ENCODE assay signal across 11 cellular contexts in genomic region chr13:48446454-48446853, GRCh38. TPM values are rescaled to one million over a fixed set of nuclear protein-coding genes. Genes with fewer than 3 reads are reported as not detected.
A peak's percentile ranks its signal among the peaks of the same experiment; 100 is the strongest.
DNase-seq lines count a peak whose midpoint lies in the region; ATAC-seq and TF ChIP-seq lines count a peak whose summit lies in the region.
"Had no signal": no experiment of that assay in that cellular context is flagged by ENCODE, and none has a peak within 500 bp of the region (broad histone marks: within the 10 kb centered on the region; RNA-seq: fewer than 3 reads in every experiment).

No MANE protein-coding gene starts in this region.

- TF ChIP-seq CTCF in heart right ventricle (IDR thresholded peaks at IDR 0.05) (no peak), right atrium auricular region (IDR thresholded peaks at IDR 0.05) (no peak), RWPE2 (IDR thresholded peaks at IDR 0.05; ENCODE audit: poor library complexity, severe bottlenecking) (no peak), tibial artery (IDR thresholded peaks at IDR 0.05) (no peak), mucosa of descending colon (IDR thresholded peaks at IDR 0.05) (no peak)

- no peak overlapping the region for H3K4me3 ChIP-seq in heart right ventricle
- H3K4me3 ChIP-seq in right atrium auricular region: no peak overlapping the region
- no peak overlapping the region for H3K4me3 ChIP-seq in RWPE2 (ENCODE audit: severe bottlenecking)
- no peak overlapping the region for H3K4me3 ChIP-seq in tibial artery
- no peak overlapping the region for H3K4me3 ChIP-seq in mucosa of descending colon
- H3K4me3 ChIP-seq: tibial nerve had no signal

- ATAC-seq in heart right ventricle (peak in 5 of 8 donors; percentile 37 to 75 (median 68)), RWPE2 (ENCODE audit: low read depth) (peak; percentile 73), HG03378 (IDR thresholded peaks at IDR 0.05; ENCODE audit: unreplicated experiment) (no peak), mucosa of descending colon (no peak)
- no peak for ATAC-seq in activated CD4-positive, CD25-positive, alpha-beta regulatory T cell treated with anti-CD3 and anti-CD28 coated beads, Interleukin-2, amount 50 U/mL, for 24 hours

- H3K4me1 ChIP-seq in heart right ventricle: peaks cover 0 to 64% (median 12%) of the 10 kb centered on the region in 9 donors
- H3K4me1 ChIP-seq in right atrium auricular region: no peaks in the 10 kb centered on the region
- peaks cover 30% of the 10 kb centered on the region for H3K4me1 ChIP-seq in RWPE2 (ENCODE audit: insufficient read depth, poor library complexity, severe bottlenecking)
- peaks cover 0 to 59% (median 9%) of the 10 kb centered on the region in 4 donors for H3K4me1 ChIP-seq in tibial artery
- no peaks in the 10 kb centered on the region for H3K4me1 ChIP-seq in mucosa of descending colon (ENCODE audit: low read depth)

- H3K27ac ChIP-seq in heart right ventricle (peak overlapping the region in 4 of 10 donors; percentile 31 to 54 (median 38)), right atrium auricular region (peak overlapping the region in 1 of 2 donors; percentile 29), RWPE2 (ENCODE audit: poor library complexity, severe bottlenecking) (peak overlapping the region; percentile 39), tibial artery (peak overlapping the region; percentile 26 to 68)

- H3K36me3 ChIP-seq in heart right ventricle (no peaks in the 10 kb centered on the region), right atrium auricular region (no peaks in the 10 kb centered on the region), RWPE2 (ENCODE audit: low read depth) (no peaks in the 10 kb centered on the region), tibial artery (no peaks in the 10 kb centered on the region), mucosa of descending colon (ENCODE audit: low read depth) (no peaks in the 10 kb centered on the region)

- DNase-seq in heart right ventricle (no peak), right atrium auricular region (ENCODE audit: low spot score) (no peak), RWPE2 (ENCODE audit: low spot score) (no peak), fibroblast of peridontal ligament (ENCODE audit: extremely low read depth) (peak; percentile 78), tibial artery (no peak), mucosa of descending colon (no peak)
- DNase-seq: NCI-H1694; stimulated activated CD4-positive, alpha-beta T cell treated with anti-CD3 and anti-CD28 coated beads, Interleukin-4, amount 100 ng/mL, for 24 hours had no signal

- no peaks in the 10 kb centered on the region for H3K27me3 ChIP-seq in heart right ventricle
- H3K27me3 ChIP-seq in right atrium auricular region: no peaks in the 10 kb centered on the region
- no peaks in the 10 kb centered on the region for H3K27me3 ChIP-seq in RWPE2 (ENCODE audit: insufficient read depth, poor library complexity, severe bottlenecking)
- no peaks in the 10 kb centered on the region for H3K27me3 ChIP-seq in tibial artery
- H3K27me3 ChIP-seq: tibial nerve had no signal

- 97 to 100% methylated on average over 1 of the region's 1 CpG for WGBS in heart right ventricle, 2 donors

- intact Hi-C loops in heart right ventricle (cut with DNase I) (loop anchor here in 2 of 10 donors (5.0 to 10.0 kb wide), 2 partner anchors 46 to 58 kb away; no protein-coding TSS in a partner anchor), tibial artery (cut with DNase I; ENCODE audit: low total_unique reads) (no loop called here), mucosa of descending colon (cut with DNase I, micrococcal nuclease) (no loop called here)

- H3K9me3 ChIP-seq in heart right ventricle (peaks cover 0 to 19% (median 13%) of the 10 kb centered on the region in 11 donors), right atrium auricular region (no peaks in the 10 kb centered on the region), RWPE2 (ENCODE audit: severe bottlenecking) (no peaks in the 10 kb centered on the region), tibial artery (peaks cover 0 to 10% (median 0%) of the 10 kb centered on the region in 3 donors), mucosa of descending colon (peaks cover 16% of the 10 kb centered on the region)

RNA-seq across cellular contexts. Expression of gene LPAR6, which starts 33.5 kb away (rescaled TPM):
- total RNA-seq in heart right ventricle (10 to 100 TPM in 7 of 10 donors, 1 to 10 TPM in 3; 5.0 to 28.7 (median 12.1) TPM), right atrium auricular region (1 to 10 TPM; 6.1 to 9.3 TPM), mucosa of descending colon (10 to 100 TPM; 10.7 to 15.0 (median 12.3) TPM)
- 10 to 100 TPM; 10.6 to 45.1 TPM for polyA plus RNA-seq in heart right ventricle

Comparison
In these comparisons a context has a peak if more than half of its experiments do, and no peak if none do; other contexts are left out.
1. ATAC-seq: peak in heart right ventricle (5 of 8) and RWPE2 (single experiment); none in activated CD4-positive, CD25-positive, alpha-beta regulatory T cell treated with anti-CD3 and anti-CD28 coated beads, Interleukin-2, amount 50 U/mL, for 24 hours (0 of 2), HG03378 (single experiment) and mucosa of descending colon (single experiment).